Comparison of ENCODE assay signal across 9 cellular contexts in genomic region chr6:328184-328670, GRCh38. TPM values are rescaled to one million over a fixed set of nuclear protein-coding genes. Genes with fewer than 3 reads are reported as not detected.
DNase-seq lines count a peak whose midpoint lies in the region; ATAC-seq, FAIRE-seq and TF ChIP-seq lines count a peak whose summit lies in the region.
"Had no signal": no experiment of that assay in that cellular context is flagged by ENCODE, and none has a peak within 500 bp of the region (broad histone marks: within the 10 kb centered on the region; RNA-seq: fewer than 3 reads in every experiment).

No MANE protein-coding gene starts in this region.

- TF ChIP-seq CTCF in A673 (conservative IDR thresholded peaks at IDR 0.05; ENCODE audit: low read depth, low read length) = no peak

- H3K27ac Mint-ChIP-seq in activated CD8-positive, alpha-beta T cell treated with anti-CD3 and anti-CD28 coated beads, Interleukin-2, amount 10 ng/mL, durations not matched to agents 7 days and 5 days = peak overlapping the region; percentile 39
- H3K27ac Mint-ChIP-seq: dendritic cell treated with granulocyte-macrophage colony-stimulating factor and Interleukin-4, amounts not matched to agents 40 ng/mL and 50 ng/mL, for 4 days had no signal

- ATAC-seq in GM18907 (IDR thresholded peaks at IDR 0.05; ENCODE audit: unreplicated experiment) (peak; percentile 78), HG03025 (IDR thresholded peaks at IDR 0.05; ENCODE audit: low FRiP score, unreplicated experiment) (peak; percentile 59)
- no peak for ATAC-seq in activated CD8-positive, alpha-beta T cell treated with anti-CD3 and anti-CD28 coated beads, Interleukin-2, amount 10 ng/mL, durations not matched to agents 7 days and 5 days

- POLR2A ChIA-PET in A673 (lab: Charles Lee; ENCODE audit: low non-redundant PET) = no interaction called here
- POLR2A ChIA-PET in activated CD8-positive, alpha-beta T cell treated with anti-CD3 and anti-CD28 coated beads, Interleukin-2, amount 10 ng/mL, durations not matched to agents 7 days and 5 days (lab: Charles Lee) = interaction anchor here (1.0 to 1.3 kb wide), 2 partner anchors 10 to 64 kb away, joined by 4 read pairs; no protein-coding TSS in a partner anchor

- no peak for FAIRE-seq in frontal cortex (lab: Jason Lieb, UNC)

- DNase-seq in A673 (ENCODE audit: low spot score) = peak; percentile 23
- no peak for DNase-seq in activated CD8-positive, alpha-beta T cell treated with anti-CD3 and anti-CD28 coated beads, Interleukin-2, amount 10 ng/mL, durations not matched to agents 7 days and 5 days
- DNase-seq in lung microvascular endothelial cell (ENCODE audit: low read depth in 2 of 2) = peak; percentile 43 to 82
- no peak for DNase-seq in frontal cortex (ENCODE audit: low spot score in 2 of 2)
- DNase-seq in NCI-H128 (lab: John Stamatoyannopoulos, UW; ENCODE audit: unreplicated experiment) = no peak
- DNase-seq in anterior cingulate cortex (lab: John Stamatoyannopoulos, UW) = no peak

- peaks cover 2% of the 10 kb centered on the region for H3K36me3 Mint-ChIP-seq in activated CD8-positive, alpha-beta T cell treated with anti-CD3 and anti-CD28 coated beads, Interleukin-2, amount 10 ng/mL, durations not matched to agents 7 days and 5 days (ENCODE audit: low read depth)

- H3K9me3 ChIP-seq in A673 (ENCODE audit: low read depth, low read length, poor library complexity, severe bottlenecking) = no peaks in the 10 kb centered on the region

- CTCF ChIA-PET in A673 (lab: Charles Lee) = no interaction called here
- CTCF ChIA-PET in activated CD8-positive, alpha-beta T cell treated with anti-CD3 and anti-CD28 coated beads, Interleukin-2, amount 10 ng/mL, durations not matched to agents 7 days and 5 days (lab: Charles Lee) = interaction anchor here (1.4 to 2.3 kb wide), 2 partner anchors 12 to 15 kb away, joined by 3 to 7 read pairs; no protein-coding TSS in a partner anchor

- H3K4me3 ChIP-seq in A673 (ENCODE audit: low read depth, low read length, poor library complexity, severe bottlenecking) = no peak overlapping the region

- H3K36me3 ChIP-seq in A673 (ENCODE audit: insufficient read depth, low read length, poor library complexity, severe bottlenecking) = no peaks in the 10 kb centered on the region

- H3K9me3 Mint-ChIP-seq in activated CD8-positive, alpha-beta T cell treated with anti-CD3 and anti-CD28 coated beads, Interleukin-2, amount 10 ng/mL, durations not matched to agents 7 days and 5 days (ENCODE audit: insufficient read depth) = no peaks in the 10 kb centered on the region
- H3K9me3 Mint-ChIP-seq: dendritic cell treated with granulocyte-macrophage colony-stimulating factor and Interleukin-4, amounts not matched to agents 40 ng/mL and 50 ng/mL, for 4 days had no signal

- BruUV-seq in A673 (replicated peaks; lab: Mats Ljungman, UMichigan) = no TSS peak

- no peak overlapping the region for H3K27ac ChIP-seq in A673 (ENCODE audit: low read depth, low read length, poor library complexity, severe bottlenecking)

- H3K27me3 ChIP-seq in A673 (replicated peaks; ENCODE audit: insufficient read depth, low read depth, low read length, poor library complexity) = no peaks in the 10 kb centered on the region

- intact Hi-C loops in A673 (cut with micrococcal nuclease; ENCODE audit: unreplicated experiment) = no loop called here

- H3K27me3 Mint-ChIP-seq in activated CD8-positive, alpha-beta T cell treated with anti-CD3 and anti-CD28 coated beads, Interleukin-2, amount 10 ng/mL, durations not matched to agents 7 days and 5 days (ENCODE audit: low read depth) = no peaks in the 10 kb centered on the region

- no peaks in the 10 kb centered on the region for H3K4me1 Mint-ChIP-seq in activated CD8-positive, alpha-beta T cell treated with anti-CD3 and anti-CD28 coated beads, Interleukin-2, amount 10 ng/mL, durations not matched to agents 7 days and 5 days (ENCODE audit: low read depth)

- no peak overlapping the region for H3K4me3 Mint-ChIP-seq in activated CD8-positive, alpha-beta T cell treated with anti-CD3 and anti-CD28 coated beads, Interleukin-2, amount 10 ng/mL, durations not matched to agents 7 days and 5 days

- no peaks in the 10 kb centered on the region for H3K4me1 ChIP-seq in A673 (ENCODE audit: insufficient read depth, low read length, poor library complexity, severe bottlenecking)

RNA-seq across cellular contexts. Expression of gene DUSP22, which starts 35.9 kb away (rescaled TPM):
- total RNA-seq in A673 (2021) (16.0 and 18.5 TPM in 2 replicates), lung microvascular endothelial cell (23.8 and 28.2 TPM in 2 replicates), frontal cortex (14.7 TPM)
- total RNA-seq in activated CD8-positive, alpha-beta T cell treated with anti-CD3 and anti-CD28 coated beads, Interleukin-2, amount 10 ng/mL, durations not matched to agents 7 days and 5 days = 10 to 100 TPM; 32.6 to 33.2 TPM

Comparison
In these comparisons a context has a peak if more than half of its experiments do, and no peak if none do; other contexts are left out.
1. DNase-seq: peak in A673 (single experiment) and lung microvascular endothelial cell (2 of 2); none in activated CD8-positive, alpha-beta T cell treated with anti-CD3 and anti-CD28 coated beads, Interleukin-2, amount 10 ng/mL, durations not matched to agents 7 days and 5 days (single experiment), frontal cortex (0 of 2), NCI-H128 (single experiment) and anterior cingulate cortex (0 of 58).